1 cellular context compared by ENCODE assay signal in genomic region chr5:106510321-106510720, GRCh38.
TF ChIP-seq lines count a peak whose summit lies in the region.

No MANE protein-coding gene starts in this region.

TF ChIP-seq in H1, 55 proteins besides CTCF, POLR2A, EP300 and RAD21:
- TF ChIP-seq SRF (IDR thresholded peaks at IDR 0.05; ENCODE audit: low read depth, low read length) (no peak), POLR2AphosphoS5 (IDR thresholded peaks at IDR 0.05; ENCODE audit: low read depth, low read length) (no peak), ZNF274 (IDR thresholded peaks at IDR 0.05; ENCODE audit: borderline replicate concordance, extremely low read depth, low read length) (no peak), EGR1 (IDR thresholded peaks at IDR 0.05; ENCODE audit: borderline replicate concordance, low read depth, low read length) (no peak), TAF1 (IDR thresholded peaks at IDR 0.05; ENCODE audit: low read depth, low read length) (no peak), SAP30 (IDR thresholded peaks at IDR 0.05; ENCODE audit: insufficient read depth, insufficient replicate concordance, low read length) (no peak)
